Comparison of ENCODE assay signal across 1 cellular context in genomic region chr2:208267526-208267925, GRCh38.
TF ChIP-seq lines count a peak whose summit lies in the region.

No MANE protein-coding gene starts in this region.

TF ChIP-seq in GM12878, 131 proteins besides CTCF, POLR2A, EP300 and RAD21:
- TF ChIP-seq MLLT1 (IDR thresholded peaks at IDR 0.05), result peak; percentile 94
- peak; percentile 26; the same call in 1 of the 2 replicates for TF ChIP-seq ZBTB33 (IDR thresholded peaks at IDR 0.05)
